ENCODE assay signal across 1 cellular context in genomic region chr14:103104389-103104653, GRCh38.
TF ChIP-seq lines count a peak whose summit lies in the region.

No MANE protein-coding gene starts in this region.

TF ChIP-seq in HepG2, 621 proteins besides CTCF, POLR2A, EP300 and RAD21 (continued from another document):
- TF ChIP-seq ZNF496 (CRISPR knock-in tag; IDR thresholded peaks at IDR 0.05; ENCODE audit: insufficient replicate concordance) (no peak), ETS1 (CRISPR knock-in tag; IDR thresholded peaks at IDR 0.05) (no peak), TOPORS (CRISPR knock-in tag; IDR thresholded peaks at IDR 0.05) (no peak), ZNF761 (CRISPR knock-in tag; conservative IDR thresholded peaks at IDR 0.05) (0 out of 2 replicates have a peak, but pooled peaks have one; percentile 19), ZNF556 (CRISPR knock-in tag; IDR thresholded peaks at IDR 0.05; ENCODE audit: borderline replicate concordance) (0 out of 2 replicates have a peak, but pooled peaks have one; percentile 4), REPIN1 (CRISPR knock-in tag; IDR thresholded peaks at IDR 0.05; ENCODE audit: borderline replicate concordance, low read depth) (no peak), ZNF142 (CRISPR knock-in tag; IDR thresholded peaks at IDR 0.05) (0 out of 2 replicates have a peak, but pooled peaks have one; percentile 8), ZNF329 (CRISPR knock-in tag; IDR thresholded peaks at IDR 0.05; ENCODE audit: low read depth) (0 out of 2 replicates have a peak, but pooled peaks have one; percentile 52), SNAI1 (CRISPR knock-in tag; IDR thresholded peaks at IDR 0.05; ENCODE audit: borderline replicate concordance) (no peak), NONO (IDR thresholded peaks at IDR 0.05) (no peak), NONO (CRISPR knock-in tag; conservative IDR thresholded peaks at IDR 0.05) (no peak), HOXA7 (CRISPR knock-in tag; IDR thresholded peaks at IDR 0.05) (no peak), ZFY (CRISPR knock-in tag; IDR thresholded peaks at IDR 0.05) (no peak; the same call in 1 of the 2 replicates), CREBL2 (CRISPR knock-in tag; IDR thresholded peaks at IDR 0.05; ENCODE audit: borderline replicate concordance) (0 out of 2 replicates have a peak, but pooled peaks have one; percentile 49), ZNF777 (CRISPR knock-in tag; IDR thresholded peaks at IDR 0.05) (0 out of 2 replicates have a peak, but pooled peaks have one; percentile 9), PITX1 (CRISPR knock-in tag; IDR thresholded peaks at IDR 0.05) (no peak), ZNF501 (CRISPR knock-in tag; IDR thresholded peaks at IDR 0.05) (peak; percentile 29; the same call in 1 of the 2 replicates), MIER2 (CRISPR knock-in tag; IDR thresholded peaks at IDR 0.05) (no peak), TEAD3 (CRISPR knock-in tag; optimal IDR thresholded peaks at IDR 0.05; ENCODE audit: borderline replicate concordance) (no peak), ARNTL (CRISPR knock-in tag; IDR thresholded peaks at IDR 0.05) (0 out of 2 replicates have a peak, but pooled peaks have one; percentile 10), DBP (CRISPR knock-in tag; IDR thresholded peaks at IDR 0.05; ENCODE audit: not compliant biosample characterization) (no peak), CBX1 (IDR thresholded peaks at IDR 0.05; ENCODE audit: low read depth) (no peak), AGO2 (optimal IDR thresholded peaks at IDR 0.05; ENCODE audit: low read depth, low read length) (no peak), BATF2 (CRISPR knock-in tag; IDR thresholded peaks at IDR 0.05) (0 out of 2 replicates have a peak, but pooled peaks have one; percentile 1), NR1H2 (CRISPR knock-in tag; IDR thresholded peaks at IDR 0.05; ENCODE audit: borderline replicate concordance, low read depth) (no peak), ZNF766 (CRISPR knock-in tag; IDR thresholded peaks at IDR 0.05; ENCODE audit: borderline replicate concordance) (no peak), ESRRA (CRISPR knock-in tag; IDR thresholded peaks at IDR 0.05; ENCODE audit: low read depth) (no peak), ZFYVE20 (CRISPR knock-in tag; IDR thresholded peaks at IDR 0.05; ENCODE audit: borderline replicate concordance, low read depth) (no peak), MLX (CRISPR knock-in tag; IDR thresholded peaks at IDR 0.05) (no peak), CREB1 (IDR thresholded peaks at IDR 0.05) (no peak), CREB1 (CRISPR knock-in tag; IDR thresholded peaks at IDR 0.05) (no peak), ZNF3 (CRISPR knock-in tag; IDR thresholded peaks at IDR 0.05) (no peak)
- TF ChIP-seq, protein P1, sequence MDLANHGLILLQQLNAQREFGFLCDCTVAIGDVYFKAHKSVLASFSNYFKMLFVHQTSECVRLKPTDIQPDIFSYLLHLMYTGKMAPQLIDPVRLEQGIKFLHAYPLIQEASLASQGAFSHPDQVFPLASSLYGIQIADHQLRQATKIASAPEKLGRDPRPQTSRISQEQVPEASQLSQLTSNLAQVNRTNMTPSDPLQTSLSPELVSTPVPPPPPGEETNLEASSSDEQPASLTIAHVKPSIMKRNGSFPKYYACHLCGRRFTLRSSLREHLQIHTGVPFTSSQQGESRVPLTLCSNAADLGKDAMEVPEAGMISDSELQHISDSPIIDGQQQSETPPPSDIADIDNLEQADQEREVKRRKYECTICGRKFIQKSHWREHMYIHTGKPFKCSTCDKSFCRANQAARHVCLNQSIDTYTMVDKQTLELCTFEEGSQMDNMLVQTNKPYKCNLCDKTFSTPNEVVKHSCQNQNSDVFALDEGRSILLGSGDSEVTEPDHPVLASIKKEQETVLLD (CRISPR knock-in tag; IDR thresholded peaks at IDR 0.05; ENCODE audit: low read depth), result 0 out of 2 replicates have a peak, but pooled peaks have one; percentile 6
- TF ChIP-seq, protein P2, sequence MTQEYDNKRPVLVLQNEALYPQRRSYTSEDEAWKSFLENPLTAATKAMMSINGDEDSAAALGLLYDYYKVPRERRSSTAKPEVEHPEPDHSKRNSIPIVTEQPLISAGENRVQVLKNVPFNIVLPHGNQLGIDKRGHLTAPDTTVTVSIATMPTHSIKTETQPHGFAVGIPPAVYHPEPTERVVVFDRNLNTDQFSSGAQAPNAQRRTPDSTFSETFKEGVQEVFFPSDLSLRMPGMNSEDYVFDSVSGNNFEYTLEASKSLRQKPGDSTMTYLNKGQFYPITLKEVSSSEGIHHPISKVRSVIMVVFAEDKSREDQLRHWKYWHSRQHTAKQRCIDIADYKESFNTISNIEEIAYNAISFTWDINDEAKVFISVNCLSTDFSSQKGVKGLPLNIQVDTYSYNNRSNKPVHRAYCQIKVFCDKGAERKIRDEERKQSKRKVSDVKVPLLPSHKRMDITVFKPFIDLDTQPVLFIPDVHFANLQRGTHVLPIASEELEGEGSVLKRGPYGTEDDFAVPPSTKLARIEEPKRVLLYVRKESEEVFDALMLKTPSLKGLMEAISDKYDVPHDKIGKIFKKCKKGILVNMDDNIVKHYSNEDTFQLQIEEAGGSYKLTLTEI (CRISPR knock-in tag; conservative IDR thresholded peaks at IDR 0.05), result no peak
- TF ChIP-seq, protein P3, sequence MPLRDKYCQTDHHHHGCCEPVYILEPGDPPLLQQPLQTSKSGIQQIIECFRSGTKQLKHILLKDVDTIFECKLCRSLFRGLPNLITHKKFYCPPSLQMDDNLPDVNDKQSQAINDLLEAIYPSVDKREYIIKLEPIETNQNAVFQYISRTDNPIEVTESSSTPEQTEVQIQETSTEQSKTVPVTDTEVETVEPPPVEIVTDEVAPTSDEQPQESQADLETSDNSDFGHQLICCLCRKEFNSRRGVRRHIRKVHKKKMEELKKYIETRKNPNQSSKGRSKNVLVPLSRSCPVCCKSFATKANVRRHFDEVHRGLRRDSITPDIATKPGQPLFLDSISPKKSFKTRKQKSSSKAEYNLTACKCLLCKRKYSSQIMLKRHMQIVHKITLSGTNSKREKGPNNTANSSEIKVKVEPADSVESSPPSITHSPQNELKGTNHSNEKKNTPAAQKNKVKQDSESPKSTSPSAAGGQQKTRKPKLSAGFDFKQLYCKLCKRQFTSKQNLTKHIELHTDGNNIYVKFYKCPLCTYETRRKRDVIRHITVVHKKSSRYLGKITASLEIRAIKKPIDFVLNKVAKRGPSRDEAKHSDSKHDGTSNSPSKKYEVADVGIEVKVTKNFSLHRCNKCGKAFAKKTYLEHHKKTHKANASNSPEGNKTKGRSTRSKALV (CRISPR knock-in tag; IDR thresholded peaks at IDR 0.05), result 0 out of 2 replicates have a peak, but pooled peaks have one; percentile 3
- TF ChIP-seq, protein P4, sequence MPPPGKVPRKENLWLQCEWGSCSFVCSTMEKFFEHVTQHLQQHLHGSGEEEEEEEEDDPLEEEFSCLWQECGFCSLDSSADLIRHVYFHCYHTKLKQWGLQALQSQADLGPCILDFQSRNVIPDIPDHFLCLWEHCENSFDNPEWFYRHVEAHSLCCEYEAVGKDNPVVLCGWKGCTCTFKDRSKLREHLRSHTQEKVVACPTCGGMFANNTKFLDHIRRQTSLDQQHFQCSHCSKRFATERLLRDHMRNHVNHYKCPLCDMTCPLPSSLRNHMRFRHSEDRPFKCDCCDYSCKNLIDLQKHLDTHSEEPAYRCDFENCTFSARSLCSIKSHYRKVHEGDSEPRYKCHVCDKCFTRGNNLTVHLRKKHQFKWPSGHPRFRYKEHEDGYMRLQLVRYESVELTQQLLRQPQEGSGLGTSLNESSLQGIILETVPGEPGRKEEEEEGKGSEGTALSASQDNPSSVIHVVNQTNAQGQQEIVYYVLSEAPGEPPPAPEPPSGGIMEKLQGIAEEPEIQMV (CRISPR knock-in tag; IDR thresholded peaks at IDR 0.05; ENCODE audit: low read depth), result no peak
